24 cellular contexts compared by ENCODE assay signal in genomic region chr2:216944733-216945132, GRCh38.
"Had no signal": no experiment of that assay in that cellular context is flagged by ENCODE, and none has a peak within 500 bp of the region (broad histone marks: within the 10 kb centered on the region; RNA-seq: fewer than 3 reads in every experiment).

No MANE protein-coding gene starts in this region.

- H3K36me3 ChIP-seq: neural progenitor cell, ovary, right lobe of liver, sigmoid colon, stomach, thoracic aorta, thyroid gland, tibial nerve, upper lobe of left lung, vagina had no signal

- DNase-seq: natural killer cell; occipital lobe; ovary; posterior cingulate gyrus; psoas muscle; right lobe of liver; sigmoid colon; small intestine; stimulated activated CD4-positive, alpha-beta T cell treated with anti-CD3 and anti-CD28 coated beads, Interleukin-15, amount 100 ng/mL, for 24 hours; stimulated activated CD4-positive, alpha-beta T cell treated with anti-CD3 and anti-CD28 coated beads, Interleukin-2, amount 100 ng/mL, for 24 hours; stimulated activated CD4-positive, alpha-beta T cell treated with anti-CD3 and anti-CD28 coated beads, Interleukin-2, amount 100 ng/mL, for 48 hours; stimulated activated CD4-positive, alpha-beta T cell treated with anti-CD3 and anti-CD28 coated beads, Interleukin-4, amount 100 ng/mL, for 24 hours; stimulated activated naive B cell treated with anti-CD40 and anti-IgM and Interleukin-4, amounts not matched to agents 10 μg/mL and 1 μg/mL and 100 μg/mL, for 72 hours; stimulated activated naive CD4-positive, alpha-beta T cell treated with Interleukin-2 at 50 U/mL for 16 hours; stomach; thyroid gland; trophoblast cell; upper lobe of left lung had no signal

- H3K27me3 ChIP-seq: neural progenitor cell, ovary, right lobe of liver, sigmoid colon, stomach, thyroid gland, tibial nerve, upper lobe of left lung, vagina had no signal

- H3K9ac ChIP-seq: neural progenitor cell, parathyroid adenoma had no signal

- H3K4me3 ChIP-seq: neural progenitor cell, ovary, psoas muscle, right lobe of liver, sigmoid colon, stomach, thoracic aorta, thyroid gland, tibial nerve, upper lobe of left lung, vagina had no signal

- H3K27ac ChIP-seq: neural progenitor cell, ovary, parathyroid adenoma, psoas muscle, right lobe of liver, sigmoid colon, stomach, thoracic aorta, thyroid gland, tibial nerve, upper lobe of left lung, vagina had no signal

- ATAC-seq: natural killer cell; psoas muscle; right lobe of liver; stimulated activated effector memory CD8-positive, alpha-beta T cell treated with anti-CD3 and anti-CD28 coated beads, Interleukin-12 subunit alpha, Interleukin-12 subunit beta, amount 100 ng/mL, for 72 hours; stimulated activated naive B cell treated with anti-CD40 and anti-IgM and Interleukin-4, amounts not matched to agents 10 μg/mL and 1 μg/mL and 100 μg/mL, for 72 hours had no signal

- H2AFZ ChIP-seq: neural progenitor cell, parathyroid adenoma had no signal

- H3K4me2 ChIP-seq: neural progenitor cell had no signal

- H3K4me1 ChIP-seq: parathyroid adenoma, right lobe of liver, sigmoid colon, stomach, thyroid gland, tibial nerve, upper lobe of left lung, vagina had no signal

- H3K9me3 ChIP-seq: ovary, psoas muscle, right lobe of liver, sigmoid colon, stomach, thoracic aorta, thyroid gland, tibial nerve, upper lobe of left lung, vagina had no signal
